Comparison of ENCODE assay signal across 9 cellular contexts in the genomic region with DNA sequence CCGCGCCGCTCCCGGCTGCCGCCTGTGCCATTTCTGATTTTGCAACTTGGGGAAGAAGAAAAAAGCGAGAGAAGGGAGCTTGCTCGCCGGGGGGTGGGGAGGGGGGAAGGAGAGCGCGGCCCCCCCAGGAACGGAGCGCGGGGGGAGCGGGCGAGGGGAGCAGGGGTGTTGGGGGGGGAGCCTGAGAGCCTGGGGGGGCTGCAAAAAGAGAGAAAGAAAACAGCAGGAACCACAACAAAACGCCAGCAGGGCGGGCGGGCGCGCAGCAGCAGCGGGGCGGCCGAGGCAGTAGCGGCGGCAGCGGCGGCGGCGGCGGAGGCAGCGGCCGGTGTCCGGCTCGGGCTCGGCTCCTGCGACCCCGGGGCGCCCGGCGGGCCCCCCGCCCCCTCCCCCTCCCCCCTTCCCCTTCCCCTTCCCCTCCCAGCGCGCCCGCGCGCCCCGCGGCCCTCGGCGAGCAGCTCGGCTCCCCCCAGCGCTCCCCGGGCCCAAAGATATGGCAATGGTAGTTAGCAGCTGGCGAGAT. TPM values are rescaled to one million over a fixed set of nuclear protein-coding genes. Genes with fewer than 3 reads are reported as not detected.
A peak's percentile ranks its signal among the peaks of the same experiment; 100 is the strongest.
DNase-seq lines count a peak whose midpoint lies in the region; ATAC-seq, FAIRE-seq and TF ChIP-seq lines count a peak whose summit lies in the region.
"Had no signal": no experiment of that assay in that cellular context is flagged by ENCODE, and none has a peak within 500 bp of the region (broad histone marks: within the 10 kb centered on the region; RNA-seq: fewer than 3 reads in every experiment).

No MANE protein-coding gene starts in this region.

- no peaks in the 10 kb centered on the region for H3K9me1 ChIP-seq in endothelial cell of umbilical vein (replicated peaks; ENCODE audit: control insufficient read depth, extremely low read depth, insufficient read depth, low read length)

- H3K9me3 ChIP-seq in DND-41 (ENCODE audit: insufficient read depth, low read length, severe bottlenecking) (no peaks in the 10 kb centered on the region), Karpas-422 (ENCODE audit: low read length) (no peaks in the 10 kb centered on the region), endothelial cell of umbilical vein (replicated peaks; ENCODE audit: control insufficient read depth, insufficient read depth, low read length) (no peaks in the 10 kb centered on the region), prostate gland (no peaks in the 10 kb centered on the region)

- H3K4me2 ChIP-seq in DND-41 (ENCODE audit: insufficient read depth, low read length) (peak overlapping the region; percentile 91), Karpas-422 (ENCODE audit: low read depth, low read length, poor library complexity, severe bottlenecking) (peak overlapping the region; percentile 92), endothelial cell of umbilical vein (ENCODE audit: insufficient read depth, low read length) (no peak overlapping the region)

- no peak for TF ChIP-seq POLR2A in endothelial cell of umbilical vein (IDR thresholded peaks at IDR 0.05; ENCODE audit: low read depth, low read length)
- TF ChIP-seq POLR2A in prostate gland (IDR thresholded peaks at IDR 0.05), result no peak

- H2AFZ ChIP-seq in DND-41 (ENCODE audit: low read depth, low read length) (no peak overlapping the region), Karpas-422 (ENCODE audit: low read length) (no peak overlapping the region), endothelial cell of umbilical vein (ENCODE audit: low read depth, low read length) (peak overlapping the region; percentile 72)

- H3K9me2 ChIP-seq in Karpas-422 (replicated peaks; ENCODE audit: insufficient read depth, low read length), result no peaks in the 10 kb centered on the region

- POLR2A ChIA-PET in endothelial cell of umbilical vein (lab: Charles Lee), result interaction anchor here (0.6 kb wide), 2 partner anchors 204 to 419 kb away, joined by 4 to 11 read pairs; no protein-coding TSS in a partner anchor

- intact Hi-C loops in endothelial cell of umbilical vein (cut with micrococcal nuclease) (loop anchor here (2.0 to 10.0 kb wide), 7 partner anchors 24 to 1277 kb away; no protein-coding TSS in a partner anchor), prostate gland (cut with DNase I) (loop anchor here (5.0 kb wide), 4 partner anchors 52 to 897 kb away; no protein-coding TSS in a partner anchor)

- no peak for TF ChIP-seq CTCF in DND-41 (IDR thresholded peaks at IDR 0.05; ENCODE audit: borderline replicate concordance, extremely low read depth, low read length, poor library complexity, severe bottlenecking)
- no peak for TF ChIP-seq CTCF in endothelial cell of umbilical vein (IDR thresholded peaks at IDR 0.05; ENCODE audit: extremely low read depth in 1 of 2, insufficient read depth in 1 of 2, low read depth in 1 of 2, low read length in 2 of 2)
- TF ChIP-seq CTCF in prostate gland (IDR thresholded peaks at IDR 0.05), result no peak

- under 1% methylated on average over 39 of the region's 54 CpGs for WGBS in prostate gland

- H3K27ac ChIP-seq in DND-41 (ENCODE audit: low read length), result no peak overlapping the region
- H3K27ac ChIP-seq in Karpas-422 (ENCODE audit: low read length), result no peak overlapping the region
- H3K27ac ChIP-seq in endothelial cell of umbilical vein (ENCODE audit: insufficient read depth, low read depth, low read length), result peak overlapping the region; percentile 86
- H3K27ac ChIP-seq in prostate gland, result peak overlapping the region; percentile 68 to 79

- CTCF ChIA-PET in endothelial cell of umbilical vein (lab: Charles Lee), result interaction anchor here (0.6 to 5.8 kb wide), 5 partner anchors 24 to 1067 kb away, joined by 3 to 79 read pairs (median 6); no protein-coding TSS in a partner anchor

- FAIRE-seq in endothelial cell of umbilical vein (lab: Jason Lieb, UNC), result no peak

- BruUV-seq in endothelial cell of umbilical vein (replicated peaks; lab: Mats Ljungman, UMichigan), result no TSS peak

- ATAC-seq in DND-41 (ENCODE audit: insufficient read depth, low read depth) (no peak; the same call in 2 of the 3 replicates), GM18868 (IDR thresholded peaks at IDR 0.05; ENCODE audit: unreplicated experiment) (no peak)

- H4K20me1 ChIP-seq in DND-41 (ENCODE audit: insufficient read depth, low read length) (no peaks in the 10 kb centered on the region), Karpas-422 (ENCODE audit: insufficient read depth, low read depth, low read length) (no peaks in the 10 kb centered on the region), endothelial cell of umbilical vein (replicated peaks; ENCODE audit: control insufficient read depth, extremely low read depth, insufficient read depth, low read length) (no peaks in the 10 kb centered on the region)

- peaks cover 33% of the 10 kb centered on the region for H3K27me3 ChIP-seq in DND-41 (ENCODE audit: insufficient read depth, low read length, poor library complexity)
- peaks cover 4% of the 10 kb centered on the region; the same call in 1 of the 2 replicates for H3K27me3 ChIP-seq in Karpas-422 (ENCODE audit: low read length)
- H3K27me3 ChIP-seq in endothelial cell of umbilical vein (ENCODE audit: control insufficient read depth in 2 of 2, insufficient read depth in 2 of 2, low read length in 2 of 2), result no peaks in the 10 kb centered on the region
- H3K27me3 ChIP-seq in prostate gland (replicated peaks; ENCODE audit: insufficient read depth), result peaks cover 2% of the 10 kb centered on the region

- H3K9ac ChIP-seq in DND-41 (ENCODE audit: low read depth, low read length) (peak overlapping the region; percentile 38; the same call in 1 of the 2 replicates), Karpas-422 (ENCODE audit: low read length) (peak overlapping the region; percentile 53), endothelial cell of umbilical vein (replicated peaks; ENCODE audit: extremely low read depth, insufficient read depth, low read length) (peak overlapping the region; percentile 95)

- H3K79me2 ChIP-seq in DND-41 (ENCODE audit: insufficient read depth, low read length) (no peaks in the 10 kb centered on the region), Karpas-422 (ENCODE audit: low read length) (no peaks in the 10 kb centered on the region), endothelial cell of umbilical vein (ENCODE audit: control insufficient read depth, insufficient read depth, low read length) (peaks cover 75% of the 10 kb centered on the region)

- dilution Hi-C loops in endothelial cell of umbilical vein (cut with MboI; ENCODE audit: extremely low pct_ligation_motif_present, low sequenced_read_pairs), result no loop called here

- H3K4me1 ChIP-seq in DND-41 (ENCODE audit: insufficient read depth, low read length), result peaks cover 24% of the 10 kb centered on the region
- H3K4me1 ChIP-seq in Karpas-422 (ENCODE audit: low read length), result peaks cover 45% of the 10 kb centered on the region
- H3K4me1 ChIP-seq in endothelial cell of umbilical vein (ENCODE audit: control insufficient read depth, extremely low read depth, insufficient read depth, low read length), result peaks cover 18% of the 10 kb centered on the region
- H3K4me1 ChIP-seq in prostate gland (replicated peaks), result no peaks in the 10 kb centered on the region

- DNase-seq in DND-41 (no peak), Karpas-422 (no peak), endothelial cell of umbilical vein (ENCODE audit: low read depth, low spot score) (no peak), prostate gland (ENCODE audit: low spot score) (no peak), inferior parietal cortex (ENCODE audit: extremely low spot score) (no peak), cerebellum (ENCODE audit: low spot score) (no peak), NCI-H2081 treated with DMSO at 0.1 percent for 48 hours (lab: John Stamatoyannopoulos, UW) (no peak)

- H3K4me3 ChIP-seq in DND-41 (ENCODE audit: low read depth in 1 of 2, low read length in 2 of 2) (peak overlapping the region in 1 of 2 experiments; percentile 60; a peak in 2 of 4 replicates), Karpas-422 (ENCODE audit: low read length) (peak overlapping the region; percentile 65; the same call in 1 of the 2 replicates), endothelial cell of umbilical vein (replicated peaks in 1 of 3; ENCODE audit: insufficient read depth in 1 of 3, low read depth in 1 of 3, low read length in 3 of 3) (peak overlapping the region; percentile 76 to 93 (median 85)), prostate gland (peak overlapping the region; percentile 56)

- no peaks in the 10 kb centered on the region for H3K36me3 ChIP-seq in DND-41 (ENCODE audit: insufficient read depth, low read length)
- H3K36me3 ChIP-seq in Karpas-422 (ENCODE audit: insufficient read depth, low read length), result no peaks in the 10 kb centered on the region
- peaks cover 4% of the 10 kb centered on the region in 2 experiments for H3K36me3 ChIP-seq in endothelial cell of umbilical vein (ENCODE audit: control insufficient read depth in 2 of 2, extremely low read depth in 1 of 2, insufficient read depth in 2 of 2, low read length in 2 of 2)
- H3K36me3 ChIP-seq in prostate gland, result no peaks in the 10 kb centered on the region

TF ChIP-seq in endothelial cell of umbilical vein, 7 proteins besides CTCF, POLR2A, EP300 and RAD21 (continues in another document):
- no peak for TF ChIP-seq GATA2 (IDR thresholded peaks at IDR 0.05; ENCODE audit: insufficient read depth, insufficient read length, low read depth, low read length)
- TF ChIP-seq FOS (IDR thresholded peaks at IDR 0.05; ENCODE audit: borderline replicate concordance, insufficient read depth, low read length), result no peak
- TF ChIP-seq POLR2AphosphoS5 (IDR thresholded peaks at IDR 0.05; ENCODE audit: insufficient read depth, low read depth, low read length), result no peak

RNA-seq across cellular contexts. Expression of a gene that starts 1.6 kb away (rescaled TPM):
- total RNA-seq in Karpas-422 (2014; rRNA removed; shearing (Covaris generic); ENCODE audit: low replicate concordance), result not detected in 2 replicates
- total RNA-seq in endothelial cell of umbilical vein, result 21.5 and 23.9 TPM in 2 replicates
- 33.4 and 38.7 TPM in 2 replicates for polyA plus RNA-seq in endothelial cell of umbilical vein
- 31.6 and 42.3 TPM in 2 replicates for polyA plus RNA-seq in endothelial cell of umbilical vein (2011; cell fraction: cytosol; rRNA removed)
- 97.7 and 111 TPM in 2 replicates for polyA plus RNA-seq in endothelial cell of umbilical vein (2011; cell fraction: nucleus; rRNA removed)
- polyA plus RNA-seq in endothelial cell of umbilical vein (2012), result 38.8 and 50.2 TPM in 2 replicates
- polyA minus RNA-seq in endothelial cell of umbilical vein, result 24.0 and 27.0 TPM in 2 replicates
- 58.8 TPM for polyA minus RNA-seq in endothelial cell of umbilical vein (2011; cell fraction: cytosol; rRNA and poly(A)+ RNA removed)
- 30.2 and 53.4 TPM in 2 replicates for polyA minus RNA-seq in endothelial cell of umbilical vein (2011; cell fraction: nucleus; rRNA and poly(A)+ RNA removed)
- total RNA-seq in prostate gland, result 10 to 100 TPM; 14.9 to 49.3 TPM
- total RNA-seq in cerebellum, result 97.7 TPM
- total RNA-seq: T-helper 2 cell treated with Interferon-gamma antibody and Interleukin-4, amounts not matched to agents 100 ng/mL and 5 ng/mL, for 36 hours had no signal

RNA-seq across cellular contexts. Expression of a gene that starts 3.6 kb away (rescaled TPM):
- total RNA-seq in Karpas-422 (2014; rRNA removed; shearing (Covaris generic); ENCODE audit: low replicate concordance), result 1.7 TPM in 1 of 2 replicates, not detected in the other
- total RNA-seq in endothelial cell of umbilical vein (13.8 and 15.2 TPM in 2 replicates), prostate gland (10 to 100 TPM; 11.9 to 12.4 TPM), cerebellum (70.1 TPM)
- polyA plus RNA-seq in endothelial cell of umbilical vein, result 2.7 and 4.2 TPM in 2 replicates
- 7.2 and 7.4 TPM in 2 replicates for polyA plus RNA-seq in endothelial cell of umbilical vein (2011; cell fraction: cytosol; rRNA removed)
- 21.4 and 23.4 TPM in 2 replicates for polyA plus RNA-seq in endothelial cell of umbilical vein (2011; cell fraction: nucleus; rRNA removed)
- 13.3 and 18.0 TPM in 2 replicates for polyA plus RNA-seq in endothelial cell of umbilical vein (2012)
- polyA minus RNA-seq in endothelial cell of umbilical vein, result 9.6 and 14.7 TPM in 2 replicates
- polyA minus RNA-seq in endothelial cell of umbilical vein (2011; cell fraction: cytosol; rRNA and poly(A)+ RNA removed), result 1.6 TPM
- 95.5 and 106 TPM in 2 replicates for polyA minus RNA-seq in endothelial cell of umbilical vein (2011; cell fraction: nucleus; rRNA and poly(A)+ RNA removed)
- total RNA-seq: T-helper 2 cell treated with Interferon-gamma antibody and Interleukin-4, amounts not matched to agents 100 ng/mL and 5 ng/mL, for 36 hours had no signal

Comparison
In these comparisons a context has a peak if more than half of its experiments do, and no peak if none do; other contexts are left out.
1. H3K27ac ChIP-seq: peak in endothelial cell of umbilical vein (single experiment) and prostate gland (2 of 2); none in DND-41 (single experiment) and Karpas-422 (single experiment).
2. H3K9ac ChIP-seq: peak in every context shown above with its lines; median percentile 95 in endothelial cell of umbilical vein; 53 in Karpas-422; 38 in DND-41.
3. RNA of a gene that starts 1.6 kb away (total RNA-seq): 97.7 TPM in cerebellum (single experiment), 14.9 to 49.3 TPM in prostate gland and 21.5 to 23.9 TPM in endothelial cell of umbilical vein; not detected in Karpas-422; every median in the first group is over 10 times any median in the second.